21 cellular contexts compared by ENCODE assay signal in the genomic region with DNA sequence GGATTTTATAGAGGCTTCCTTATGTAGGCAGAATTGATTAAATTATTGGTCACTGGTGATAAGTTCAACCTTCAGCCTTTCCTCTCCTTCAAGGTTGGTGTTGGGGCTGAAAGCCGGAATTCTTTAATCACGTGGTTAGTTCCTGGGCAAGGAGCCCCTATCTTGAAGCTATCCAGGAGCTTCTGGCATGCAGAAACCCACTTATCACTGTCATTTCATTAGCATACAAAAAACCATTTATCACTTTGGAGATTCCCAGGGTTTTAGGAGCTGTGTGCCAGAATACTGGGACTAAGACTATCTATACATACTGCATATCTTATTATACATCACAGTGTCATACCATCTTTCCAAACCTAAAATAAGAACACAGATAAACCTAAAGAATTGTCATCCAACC. TPM values are rescaled to one million over a fixed set of nuclear protein-coding genes. Genes with fewer than 3 reads are reported as not detected.
A peak's percentile ranks its signal among the peaks of the same experiment; 100 is the strongest.
DNase-seq lines count a peak whose midpoint lies in the region; ATAC-seq and TF ChIP-seq lines count a peak whose summit lies in the region.
"Had no signal": no experiment of that assay in that cellular context is flagged by ENCODE, and none has a peak within 500 bp of the region (broad histone marks: within the 10 kb centered on the region; RNA-seq: fewer than 3 reads in every experiment).

No MANE protein-coding gene starts in this region.

- H3K79me2 ChIP-seq in SK-N-SH (ENCODE audit: insufficient read depth): no peaks in the 10 kb centered on the region

- H3K4me3 ChIP-seq in SK-N-SH (ENCODE audit: low read depth in 2 of 2, low read length in 1 of 2): no peak overlapping the region
- no peak overlapping the region for H3K4me3 ChIP-seq in CD8-positive, alpha-beta T cell (ENCODE audit: low read depth, low read length)
- H3K4me3 ChIP-seq in endodermal cell (ENCODE audit: low read length): no peak overlapping the region
- H3K4me3 ChIP-seq: BLaER1, GM12878, HAP-1 had no signal

- no peaks in the 10 kb centered on the region for H3K9me2 ChIP-seq in SK-N-SH

- no peak for ATAC-seq in SK-N-SH treated with all-trans-retinoic acid at 6 μM for 48 hours
- no peak for ATAC-seq in CD8-positive, alpha-beta T cell
- ATAC-seq in GM19395 (IDR thresholded peaks at IDR 0.05; ENCODE audit: unreplicated experiment): no peak
- ATAC-seq: GM12878 had no signal

- no peak overlapping the region for H3K4me2 ChIP-seq in SK-N-SH
- H3K4me2 ChIP-seq: BLaER1 had no signal

- no peak overlapping the region for H2AFZ ChIP-seq in SK-N-SH (ENCODE audit: low read depth)

- no peak for TF ChIP-seq EP300 in SK-N-SH (IDR thresholded peaks at IDR 0.05; ENCODE audit: borderline replicate concordance in 1 of 2, low read depth in 1 of 2, low read length in 1 of 2)

- H3K4me1 Mint-ChIP-seq in CD8-positive, alpha-beta T cell (ENCODE audit: low read depth): no peaks in the 10 kb centered on the region
- peaks cover 31% of the 10 kb centered on the region for H3K4me1 Mint-ChIP-seq in endodermal cell
- peaks cover 13% of the 10 kb centered on the region for H3K4me1 Mint-ChIP-seq in mesothelial cell of epicardium
- H3K4me1 Mint-ChIP-seq: B cell; CD8-positive, alpha-beta memory T cell had no signal

- TF ChIP-seq RAD21 in SK-N-SH (IDR thresholded peaks at IDR 0.05; ENCODE audit: low read length): no peak

- H3K9me3 ChIP-seq in SK-N-SH (no peaks in the 10 kb centered on the region), endodermal cell (ENCODE audit: control insufficient read depth, low read length) (peaks cover 21% of the 10 kb centered on the region)
- no peaks in the 10 kb centered on the region for H3K9me3 ChIP-seq in CD8-positive, alpha-beta T cell (ENCODE audit: low read length)
- H3K9me3 ChIP-seq: HAP-1 had no signal

- no peaks in the 10 kb centered on the region for H3K27me3 Mint-ChIP-seq in CD8-positive, alpha-beta T cell (ENCODE audit: low read depth)
- H3K27me3 Mint-ChIP-seq in endodermal cell (ENCODE audit: insufficient read depth) (no peaks in the 10 kb centered on the region), mesothelial cell of epicardium (ENCODE audit: low read depth) (no peaks in the 10 kb centered on the region)
- H3K27me3 Mint-ChIP-seq: B cell; CD4-positive, CD25-positive, alpha-beta regulatory T cell; CD8-positive, alpha-beta memory T cell had no signal

- no peaks in the 10 kb centered on the region for H3F3A ChIP-seq in SK-N-SH (replicated peaks; ENCODE audit: insufficient read depth)

- CTCF ChIA-PET in SK-N-SH (lab: Yijun Ruan, JAX): no interaction called here
- CTCF ChIA-PET in CD8-positive, alpha-beta T cell (lab: Charles Lee): interaction anchor here (0.8 kb wide), 1 partner anchor 139 kb away, joined by 3 read pairs; no protein-coding TSS in a partner anchor

- H3K9ac ChIP-seq in SK-N-SH: no peak overlapping the region
- no peak overlapping the region for H3K9ac ChIP-seq in endodermal cell (ENCODE audit: extremely low read depth, low read length, poor library complexity, severe bottlenecking)
- H3K9ac ChIP-seq: BLaER1 had no signal

- H3K27ac Mint-ChIP-seq in CD8-positive, alpha-beta T cell: peak overlapping the region; percentile 18
- H3K27ac Mint-ChIP-seq in endodermal cell: peak overlapping the region; percentile 82
- peak overlapping the region; percentile 73 for H3K27ac Mint-ChIP-seq in mesothelial cell of epicardium
- H3K27ac Mint-ChIP-seq: B cell; CD4-positive, CD25-positive, alpha-beta regulatory T cell; HFFc6 had no signal

- H3K4me3 Mint-ChIP-seq in CD8-positive, alpha-beta T cell: no peak overlapping the region
- H3K4me3 Mint-ChIP-seq in endodermal cell (no peak overlapping the region), mesothelial cell of epicardium (no peak overlapping the region)
- H3K4me3 Mint-ChIP-seq: B cell; CD4-positive, CD25-positive, alpha-beta regulatory T cell; CD8-positive, alpha-beta memory T cell; HFFc6 had no signal

- H4K20me1 ChIP-seq in SK-N-SH (ENCODE audit: insufficient read depth): no peaks in the 10 kb centered on the region
- H4K20me1 ChIP-seq: BLaER1 had no signal

- no peaks in the 10 kb centered on the region for H3K27me3 ChIP-seq in SK-N-SH (ENCODE audit: insufficient read depth)
- H3K27me3 ChIP-seq in CD8-positive, alpha-beta T cell (ENCODE audit: insufficient read depth, low read length): no peaks in the 10 kb centered on the region
- H3K27me3 ChIP-seq in endodermal cell (ENCODE audit: control insufficient read depth, insufficient read depth, low read length, poor library complexity, severe bottlenecking): no peaks in the 10 kb centered on the region
- H3K27me3 ChIP-seq: BLaER1 had no signal

- H3K4me1 ChIP-seq in SK-N-SH (ENCODE audit: control insufficient read depth in 1 of 2, insufficient read depth in 2 of 2, low read depth in 1 of 2, low read length in 1 of 2): no peaks in the 10 kb centered on the region
- H3K4me1 ChIP-seq in CD8-positive, alpha-beta T cell (ENCODE audit: insufficient read depth, low read length): no peaks in the 10 kb centered on the region
- H3K4me1 ChIP-seq in endodermal cell (ENCODE audit: control insufficient read depth, insufficient read depth, low read length): no peaks in the 10 kb centered on the region
- H3K4me1 ChIP-seq: BLaER1, HAP-1 had no signal

- TF ChIP-seq CTCF in SK-N-SH (IDR thresholded peaks at IDR 0.05) (no peak), endodermal cell (conservative IDR thresholded peaks at IDR 0.05) (no peak), mesothelial cell of epicardium (IDR thresholded peaks at IDR 0.05; ENCODE audit: unreplicated experiment) (no peak)
- TF ChIP-seq CTCF in CD8-positive, alpha-beta T cell (IDR thresholded peaks at IDR 0.05): no peak

- H3K36me3 Mint-ChIP-seq in CD8-positive, alpha-beta T cell: peaks cover 27% of the 10 kb centered on the region
- H3K36me3 Mint-ChIP-seq in endodermal cell (ENCODE audit: low read depth) (peaks cover 32% of the 10 kb centered on the region), mesothelial cell of epicardium (peaks cover 7% of the 10 kb centered on the region)

- H3K36me3 ChIP-seq in SK-N-SH (replicated peaks in 1 of 2; ENCODE audit: control insufficient read depth in 1 of 2, insufficient read depth in 2 of 2, low read length in 1 of 2) (peaks cover 9 to 11% of the 10 kb centered on the region in 2 experiments), endodermal cell (ENCODE audit: control insufficient read depth, insufficient read depth, low read length) (peaks cover 26% of the 10 kb centered on the region)
- H3K36me3 ChIP-seq in CD8-positive, alpha-beta T cell (ENCODE audit: insufficient read depth, low read length): peaks cover 4% of the 10 kb centered on the region

- DNase-seq in SK-N-SH (no peak), endodermal cell (no peak), mesothelial cell of epicardium (ENCODE audit: low spot score in 2 of 2, unreplicated experiment in 2 of 2) (no peak), SKM-1 (lab: John Stamatoyannopoulos, UW; ENCODE audit: unreplicated experiment) (no peak)
- DNase-seq in CD8-positive, alpha-beta T cell: no peak
- DNase-seq: CD4-positive, CD25-positive, alpha-beta regulatory T cell; CD8-positive, alpha-beta memory T cell; DMS 273 treated with DMSO at 0.1 percent for 48 hours; DMS79; EL; GDM1; GOT3; HFFc6 had no signal

- H3K9me3 Mint-ChIP-seq in CD8-positive, alpha-beta T cell: no peaks in the 10 kb centered on the region
- H3K9me3 Mint-ChIP-seq in endodermal cell (peaks cover 20% of the 10 kb centered on the region), mesothelial cell of epicardium (no peaks in the 10 kb centered on the region)
- H3K9me3 Mint-ChIP-seq: CD8-positive, alpha-beta memory T cell; HFFc6 had no signal

- POLR2A ChIA-PET in SK-N-SH (lab: Yijun Ruan, JAX): interaction anchor here (1.8 kb wide), 1 partner anchor 19 kb away, joined by 6 read pairs; a partner anchor contains a TSS
- POLR2A ChIA-PET in CD8-positive, alpha-beta T cell (lab: Charles Lee): no interaction called here

- 74% methylated on average over 2 of the region's 2 CpGs for WGBS in SK-N-SH (ENCODE audit: low lambda C conversion rate)
- 48% methylated on average over 2 of the region's 2 CpGs; no CpG with 5 or more reads in 1 of the 2 experiments for WGBS in endodermal cell (ENCODE audit: insufficient coverage in 1 of 2, insufficient read length in 1 of 2), 2 experiments

- no peak overlapping the region for H3K27ac ChIP-seq in SK-N-SH (ENCODE audit: low read depth in 2 of 2, low read length in 1 of 2)
- H3K27ac ChIP-seq in CD8-positive, alpha-beta T cell (ENCODE audit: low read depth, low read length): no peak overlapping the region
- no peak overlapping the region for H3K27ac ChIP-seq in endodermal cell (ENCODE audit: low read depth, low read length)
- H3K27ac ChIP-seq: 22Rv1, BLaER1, C4-2B had no signal

- intact Hi-C loops in CD8-positive, alpha-beta T cell (cut with DNase I, micrococcal nuclease): no loop called here

TF ChIP-seq in SK-N-SH treated with all-trans-retinoic acid at 6 μM for 48 hours, 23 proteins besides CTCF, POLR2A, EP300 and RAD21 (continues in another document):
- TF ChIP-seq ISL1 (CRISPR knock-in tag; IDR thresholded peaks at IDR 0.05): 0 out of 2 replicates have a peak, but pooled peaks have one; percentile 24

TF ChIP-seq in SK-N-SH, 30 proteins besides CTCF, POLR2A, EP300 and RAD21 (continues in another document):
- TF ChIP-seq NFIC (IDR thresholded peaks at IDR 0.05; ENCODE audit: borderline replicate concordance) (no peak), SMC3 (IDR thresholded peaks at IDR 0.05; ENCODE audit: low read depth, low read length) (no peak)

RNA-seq across cellular contexts. Expression of a gene that starts 18.5 kb away (rescaled TPM):
- polyA plus RNA-seq in SK-N-SH (2012; rRNA removed): 19.3 and 19.9 TPM in 2 replicates
- 22.7 TPM in 2 replicates for polyA plus RNA-seq in SK-N-SH (2012; cell fraction: cytosol; rRNA removed)
- 31.5 and 42.3 TPM in 2 replicates for polyA plus RNA-seq in SK-N-SH (2012; cell fraction: nucleus; rRNA removed)
- total RNA-seq in CD8-positive, alpha-beta T cell: 10 to 100 TPM; 63.7 to 65.9 TPM
- total RNA-seq in endodermal cell (10 to 100 TPM; 40.6 to 46.2 TPM), mesothelial cell of epicardium (54.0 to 58.4 TPM (median 55.5 TPM) in 3 replicates)
- 41.1 TPM for polyA plus RNA-seq in endodermal cell (2013, experiment 1 of 2)
- 41.4 TPM for polyA plus RNA-seq in endodermal cell (2013, experiment 2 of 2)

RNA-seq across cellular contexts. Expression of a gene that starts 24.1 kb away (rescaled TPM):
- 7.7 and 12.4 TPM in 2 replicates for polyA plus RNA-seq in SK-N-SH (2012; rRNA removed)
- polyA plus RNA-seq in SK-N-SH (2012; cell fraction: cytosol; rRNA removed): 11.9 and 15.0 TPM in 2 replicates
- 7.8 and 14.5 TPM in 2 replicates for polyA plus RNA-seq in SK-N-SH (2012; cell fraction: nucleus; rRNA removed)
- total RNA-seq in CD8-positive, alpha-beta T cell: 1 to 10 TPM; 7.7 to 9.4 TPM
- total RNA-seq in endodermal cell: 10 to 100 TPM; 18.8 to 33.6 TPM
- polyA plus RNA-seq in endodermal cell (2013, experiment 1 of 2): 37.0 TPM
- polyA plus RNA-seq in endodermal cell (2013, experiment 2 of 2): 32.8 TPM
- total RNA-seq in mesothelial cell of epicardium: 29.0 to 37.7 TPM (median 34.5 TPM) in 3 replicates

RNA-seq across cellular contexts. Expression of a gene that starts 24.3 kb away (rescaled TPM):
- polyA plus RNA-seq in SK-N-SH (2012; rRNA removed): 56.7 and 76.9 TPM in 2 replicates
- polyA plus RNA-seq in SK-N-SH (2012; cell fraction: cytosol; rRNA removed): 56.1 and 91.9 TPM in 2 replicates
- polyA plus RNA-seq in SK-N-SH (2012; cell fraction: nucleus; rRNA removed): 97.7 and 213 TPM in 2 replicates
- total RNA-seq in CD8-positive, alpha-beta T cell: 100 to 1,000 TPM; 167 to 190 TPM
- total RNA-seq in endodermal cell: 100 to 1,000 TPM; 195 to 231 TPM
- polyA plus RNA-seq in endodermal cell (2013, experiment 1 of 2): 238 TPM
- 234 TPM for polyA plus RNA-seq in endodermal cell (2013, experiment 2 of 2)
- total RNA-seq in mesothelial cell of epicardium: 155 to 166 TPM (median 155 TPM) in 3 replicates

Comparison
In these comparisons a context has a peak if more than half of its experiments do, and no peak if none do; other contexts are left out.
1. H3K27ac Mint-ChIP-seq: peak in every context shown above with its lines; median percentile 82 in endodermal cell; 73 in mesothelial cell of epicardium; 18 in CD8-positive, alpha-beta T cell.